ENCODE assay signal across 6 cellular contexts in the genomic region with DNA sequence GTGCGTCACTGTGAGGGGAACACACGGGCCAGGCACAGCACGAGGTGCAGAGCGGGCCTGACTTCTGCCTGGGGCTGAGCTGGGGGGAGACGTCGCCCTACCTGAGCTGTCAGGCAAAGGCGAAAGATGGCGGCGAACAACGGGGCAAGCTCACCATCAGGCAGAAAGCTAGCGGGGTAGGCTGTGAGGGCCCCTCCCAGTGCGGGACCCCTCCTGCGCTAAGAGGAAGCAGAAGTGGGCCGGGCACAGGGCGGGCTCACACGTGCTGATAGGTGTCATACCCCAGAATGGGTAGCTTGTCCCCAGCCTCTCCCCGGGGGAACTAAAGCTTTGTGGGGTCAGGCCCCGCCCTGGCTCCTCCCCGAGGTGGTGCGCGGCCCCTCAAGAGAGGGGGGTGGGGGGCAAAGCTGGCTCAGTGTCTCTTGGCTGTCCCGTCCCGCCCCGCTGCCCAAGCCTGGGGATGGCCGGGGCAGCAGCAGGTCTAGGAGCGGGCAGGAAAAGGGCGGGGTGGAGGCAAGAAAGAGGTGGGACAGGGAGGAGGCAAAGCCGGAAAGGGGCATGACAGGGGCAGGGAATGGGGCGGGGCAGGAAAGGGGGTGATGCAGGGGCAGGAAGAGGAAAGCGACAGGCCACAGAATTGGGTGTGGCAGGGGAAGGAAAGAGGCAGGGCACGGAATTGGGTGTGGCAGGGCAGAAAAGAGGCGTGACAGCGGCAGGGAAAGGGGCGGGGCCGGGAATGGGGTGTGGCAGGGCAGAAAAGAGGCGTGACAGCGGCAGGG. TPM values are rescaled to one million over a fixed set of nuclear protein-coding genes. Genes with fewer than 3 reads are reported as not detected.
DNase-seq lines count a peak whose midpoint lies in the region; ATAC-seq lines count a peak whose summit lies in the region.

No MANE protein-coding gene starts in this region.

- H3K27me3 ChIP-seq in mesendoderm (ENCODE audit: insufficient read depth, low read length, poor library complexity): no peaks in the 10 kb centered on the region

- no peak overlapping the region for H3K18ac ChIP-seq in mesendoderm (ENCODE audit: low read length)

- no peak overlapping the region for H3K27ac ChIP-seq in mesendoderm (ENCODE audit: low read depth, low read length)

- DNase-seq in NAMALWA (ENCODE audit: low spot score) (peak; percentile 47), activated gamma-delta T cell (lab: John Stamatoyannopoulos, UW) (peak; percentile 41), mesendoderm (peak; percentile 97), HCEC 1CT (no peak)

- H4K5ac ChIP-seq in mesendoderm (ENCODE audit: low read length): no peak overlapping the region

- no peak for ATAC-seq in HG02763 (IDR thresholded peaks at IDR 0.05; ENCODE audit: unreplicated experiment)
- ATAC-seq in GM21526 (IDR thresholded peaks at IDR 0.05; ENCODE audit: low FRiP score, unreplicated experiment): no peak

- no peak overlapping the region for H2BK15ac ChIP-seq in mesendoderm (replicated peaks; ENCODE audit: low read depth)

- WGBS in mesendoderm (ENCODE audit: extremely low coverage, insufficient coverage, low lambda C conversion rate): no CpG with 5 or more reads among the region's 37 CpGs

- no peaks in the 10 kb centered on the region for H3K79me1 ChIP-seq in mesendoderm (ENCODE audit: low read length)

- H4K8ac ChIP-seq in mesendoderm (ENCODE audit: low read depth, low read length): no peak overlapping the region

- H2BK5ac ChIP-seq in mesendoderm (ENCODE audit: low read length): no peak overlapping the region

- no peak overlapping the region for H2AK5ac ChIP-seq in mesendoderm (ENCODE audit: low read length)

- H3K56ac ChIP-seq in mesendoderm (ENCODE audit: low read length): peak overlapping the region; percentile 87

- H2BK120ac ChIP-seq in mesendoderm (ENCODE audit: low read depth, low read length): no peak overlapping the region

- H3K4me1 ChIP-seq in mesendoderm (ENCODE audit: control insufficient read depth, low read depth, low read length): peaks cover 2% of the 10 kb centered on the region

- no peak overlapping the region for H3K4me3 ChIP-seq in mesendoderm (ENCODE audit: low read length)

- no peak overlapping the region for H3K23ac ChIP-seq in mesendoderm (ENCODE audit: low read length)

- H3K36me3 ChIP-seq in mesendoderm (ENCODE audit: control insufficient read depth, insufficient read depth, low read length): peaks cover 3% of the 10 kb centered on the region

- peak overlapping the region; percentile 22 for H3K4me2 ChIP-seq in mesendoderm (ENCODE audit: low read length)

- H3K4ac ChIP-seq in mesendoderm (ENCODE audit: low read depth, low read length): no peak overlapping the region

- H3K79me2 ChIP-seq in mesendoderm (ENCODE audit: control insufficient read depth, insufficient read depth, low read length): no peaks in the 10 kb centered on the region

- peak overlapping the region; percentile 63 for H3K9ac ChIP-seq in mesendoderm (ENCODE audit: low read length)

RNA-seq across cellular contexts. Expression of gene UCKL1, which starts 14.7 kb away (rescaled TPM):
- polyA plus RNA-seq in mesendoderm (2013, experiment 1 of 2): 28.6 TPM
- polyA plus RNA-seq in mesendoderm (2013, experiment 2 of 2): 29.4 TPM

RNA-seq across cellular contexts. Expression of gene ZNF512B, which starts 28.3 kb away (rescaled TPM):
- 10.8 TPM for polyA plus RNA-seq in mesendoderm (2013, experiment 1 of 2)
- polyA plus RNA-seq in mesendoderm (2013, experiment 2 of 2): 10.9 TPM

RNA-seq across cellular contexts. Expression of gene SAMD10, which starts 38.0 kb away (rescaled TPM):
- 2.2 TPM for polyA plus RNA-seq in mesendoderm (2013, experiment 1 of 2)
- polyA plus RNA-seq in mesendoderm (2013, experiment 2 of 2): 2.1 TPM

RNA-seq across cellular contexts. Expression of gene PRPF6, which starts 39.5 kb away (rescaled TPM):
- polyA plus RNA-seq in mesendoderm (2013, experiment 1 of 2): 45.5 TPM
- polyA plus RNA-seq in mesendoderm (2013, experiment 2 of 2): 46.7 TPM

RNA-seq across cellular contexts. Expression of gene DNAJC5, which starts 46.5 kb away (rescaled TPM):
- polyA plus RNA-seq in mesendoderm (2013, experiment 1 of 2): 17.5 TPM
- 17.4 TPM for polyA plus RNA-seq in mesendoderm (2013, experiment 2 of 2)
